Comparison of ENCODE assay signal across 8 cellular contexts in genomic region chr3:5122030-5122740, GRCh38. TPM values are rescaled to one million over a fixed set of nuclear protein-coding genes. Genes with fewer than 3 reads are reported as not detected.
DNase-seq lines count a peak whose midpoint lies in the region; ATAC-seq, FAIRE-seq and TF ChIP-seq lines count a peak whose summit lies in the region.

TSS of gene ARL8B (plus strand) at chr3:5122292. CDS start at chr3:5122466, 174 bp downstream.

- TSS peak; percentile 55 for BruUV-seq in endothelial cell of umbilical vein (replicated peaks; lab: Mats Ljungman, UMichigan)

- peak; percentile 44 for FAIRE-seq in endothelial cell of umbilical vein (lab: Jason Lieb, UNC)

- no peaks in the 10 kb centered on the region for H3K9me1 ChIP-seq in endothelial cell of umbilical vein (replicated peaks; ENCODE audit: control insufficient read depth, extremely low read depth, insufficient read depth, low read length)

- H3K36me3 ChIP-seq in OCI-LY3 (replicated peaks; ENCODE audit: low read depth, low read length) (peaks cover 4% of the 10 kb centered on the region), endothelial cell of umbilical vein (ENCODE audit: control insufficient read depth in 2 of 2, extremely low read depth in 1 of 2, insufficient read depth in 2 of 2, low read length in 2 of 2) (no peaks in the 10 kb centered on the region)

- TF ChIP-seq POLR2A in endothelial cell of umbilical vein (IDR thresholded peaks at IDR 0.05; ENCODE audit: low read depth, low read length), result peak; percentile 80

- H3K79me2 ChIP-seq in OCI-LY3 (ENCODE audit: low read length) (peaks cover 51% of the 10 kb centered on the region), endothelial cell of umbilical vein (ENCODE audit: control insufficient read depth, insufficient read depth, low read length) (peaks cover 50% of the 10 kb centered on the region)

- peak; percentile 98 for ATAC-seq in GM19467 (IDR thresholded peaks at IDR 0.05; ENCODE audit: unreplicated experiment)

- dilution Hi-C loops in endothelial cell of umbilical vein (cut with MboI; ENCODE audit: extremely low pct_ligation_motif_present, low sequenced_read_pairs), result no loop called here

- peak within 1 kb of the TSS; percentile 94 for H2AFZ ChIP-seq in OCI-LY3 (ENCODE audit: low read depth, low read length)
- peak within 1 kb of the TSS; percentile 67 for H2AFZ ChIP-seq in endothelial cell of umbilical vein (ENCODE audit: low read depth, low read length)

- POLR2A ChIA-PET in endothelial cell of umbilical vein (lab: Charles Lee), result no interaction called here

- peak within 1 kb of the TSS; percentile 98 for H3K4me2 ChIP-seq in OCI-LY3 (ENCODE audit: low read length)
- peak within 1 kb of the TSS; percentile 95 for H3K4me2 ChIP-seq in endothelial cell of umbilical vein (ENCODE audit: insufficient read depth, low read length)

- CTCF ChIA-PET in endothelial cell of umbilical vein (lab: Charles Lee), result interaction anchor here (1.0 to 1.9 kb wide), 9 partner anchors 14 to 411 kb away, joined by 3 to 9 read pairs (median 5); no protein-coding TSS in a partner anchor

- intact Hi-C loops in endothelial cell of umbilical vein (cut with micrococcal nuclease), result loop anchor here (1.0 to 5.0 kb wide), 6 partner anchors 65 to 466 kb away; partner anchors contain the start of genes BHLHE40 and EDEM1

- H3K27ac ChIP-seq in OCI-LY3 (ENCODE audit: low read length), result peak within 1 kb of the TSS; percentile 33; the same call in 1 of the 2 replicates
- H3K27ac ChIP-seq in endothelial cell of umbilical vein (ENCODE audit: insufficient read depth, low read depth, low read length), result peak within 1 kb of the TSS; percentile 75

- H3K27me3 ChIP-seq in OCI-LY3 (ENCODE audit: low read depth, low read length), result no peaks in the 10 kb centered on the region
- no peaks in the 10 kb centered on the region for H3K27me3 ChIP-seq in endothelial cell of umbilical vein (ENCODE audit: control insufficient read depth in 2 of 2, insufficient read depth in 2 of 2, low read length in 2 of 2)

- H4K20me1 ChIP-seq in OCI-LY3 (ENCODE audit: insufficient read depth, low read length) (peaks cover 12% of the 10 kb centered on the region), endothelial cell of umbilical vein (replicated peaks; ENCODE audit: control insufficient read depth, extremely low read depth, insufficient read depth, low read length) (peaks cover 4% of the 10 kb centered on the region)

- DNase-seq in Caki2 (ENCODE audit: low read depth) (peak; percentile 75), HPDE6-E6E7 (ENCODE audit: extremely low spot score) (peak; percentile 31), endothelial cell of umbilical vein (ENCODE audit: low read depth, low spot score) (peak; percentile 87), middle frontal gyrus (ENCODE audit: extremely low spot score, low spot score) (peak; percentile 77)
- DNase-seq in activated CD8-positive, alpha-beta memory T cell treated with anti-CD3 and anti-CD28 coated beads, Interleukin-2, amount 50 U/mL, for 48 hours, result peak; percentile 98
- DNase-seq in stimulated activated CD8-positive, alpha-beta memory T cell treated with anti-CD3 and anti-CD28 coated beads, Interleukin-2, amount 100 ng/mL, for 1 hour (ENCODE audit: low read depth in 2 of 2), result peak; percentile 85 to 86

- in situ Hi-C loops in Caki2 (cut with HindIII; ENCODE audit: low pct_unique_long_range_greater_than_20kb, low sequenced_read_pairs), result no loop called here

- H3K4me1 ChIP-seq in OCI-LY3 (ENCODE audit: low read length) (peaks cover 12% of the 10 kb centered on the region), endothelial cell of umbilical vein (ENCODE audit: control insufficient read depth, extremely low read depth, insufficient read depth, low read length) (peaks cover 10% of the 10 kb centered on the region)

- peak within 1 kb of the TSS; percentile 96 for H3K4me3 ChIP-seq in OCI-LY3 (ENCODE audit: low read length)
- H3K4me3 ChIP-seq in endothelial cell of umbilical vein (replicated peaks in 1 of 3; ENCODE audit: insufficient read depth in 1 of 3, low read depth in 1 of 3, low read length in 3 of 3), result peak within 1 kb of the TSS; percentile 61 to 95 (median 79)

- H3K9me3 ChIP-seq in OCI-LY3 (ENCODE audit: insufficient read depth, low read length) (no peaks in the 10 kb centered on the region), endothelial cell of umbilical vein (replicated peaks; ENCODE audit: control insufficient read depth, insufficient read depth, low read length) (no peaks in the 10 kb centered on the region)

- H3K9ac ChIP-seq in OCI-LY3 (ENCODE audit: low read length) (peak within 1 kb of the TSS; percentile 83), endothelial cell of umbilical vein (replicated peaks; ENCODE audit: extremely low read depth, insufficient read depth, low read length) (peak within 1 kb of the TSS; percentile 92)

- peak; percentile 94 for TF ChIP-seq CTCF in OCI-LY3 (IDR thresholded peaks at IDR 0.05; ENCODE audit: low read depth, low read length)
- peak; percentile 93 to 99 for TF ChIP-seq CTCF in endothelial cell of umbilical vein (IDR thresholded peaks at IDR 0.05; ENCODE audit: extremely low read depth in 1 of 2, insufficient read depth in 1 of 2, low read depth in 1 of 2, low read length in 2 of 2)

TF ChIP-seq in endothelial cell of umbilical vein, 7 proteins besides CTCF, POLR2A, EP300 and RAD21:
- TF ChIP-seq FOS (IDR thresholded peaks at IDR 0.05; ENCODE audit: borderline replicate concordance, insufficient read depth, low read length) (no peak), EZH2 (IDR thresholded peaks at IDR 0.05; ENCODE audit: borderline replicate concordance, low read depth, low read length, severe bottlenecking) (no peak), MAX (IDR thresholded peaks at IDR 0.05; ENCODE audit: insufficient read depth, insufficient read length) (no peak), GATA2 (IDR thresholded peaks at IDR 0.05; ENCODE audit: insufficient read depth, insufficient read length, low read depth, low read length) (no peak), JUN (IDR thresholded peaks at IDR 0.05; ENCODE audit: borderline replicate concordance, insufficient read depth, insufficient read length, low read depth) (no peak), MYC (IDR thresholded peaks at IDR 0.05; ENCODE audit: low read depth, low read length) (peak; percentile 11), POLR2AphosphoS5 (IDR thresholded peaks at IDR 0.05; ENCODE audit: insufficient read depth, low read depth, low read length) (peak; percentile 95)

RNA-seq across cellular contexts. Expression of gene ARL8B, which starts in this region (rescaled TPM):
- total RNA-seq in Caki2 (2014; rRNA removed; shearing (Covaris generic); ENCODE audit: low replicate concordance), result 36.5 and 39.9 TPM in 2 replicates
- total RNA-seq in endothelial cell of umbilical vein, result 58.0 and 58.2 TPM in 2 replicates
- polyA plus RNA-seq in endothelial cell of umbilical vein, result 23.2 and 32.1 TPM in 2 replicates
- polyA plus RNA-seq in endothelial cell of umbilical vein (2011; cell fraction: cytosol; rRNA removed), result 33.1 and 35.2 TPM in 2 replicates
- 33.7 and 37.0 TPM in 2 replicates for polyA plus RNA-seq in endothelial cell of umbilical vein (2011; cell fraction: nucleus; rRNA removed)
- 42.1 and 59.3 TPM in 2 replicates for polyA plus RNA-seq in endothelial cell of umbilical vein (2012)
- 17.4 and 24.3 TPM in 2 replicates for polyA minus RNA-seq in endothelial cell of umbilical vein
- polyA minus RNA-seq in endothelial cell of umbilical vein (2011; cell fraction: cytosol; rRNA and poly(A)+ RNA removed), result 11.4 TPM
- 26.9 and 39.3 TPM in 2 replicates for polyA minus RNA-seq in endothelial cell of umbilical vein (2011; cell fraction: nucleus; rRNA and poly(A)+ RNA removed)

Comparison
In these comparisons a context has a peak if more than half of its experiments do, and no peak if none do; other contexts are left out.
1. Peak in every context shown above with its lines: DNase-seq, ATAC-seq, H3K4me3 ChIP-seq and H3K27ac ChIP-seq.
2. DNase-seq: peak in every context shown above with its lines; median percentile 98 in activated CD8-positive, alpha-beta memory T cell treated with anti-CD3 and anti-CD28 coated beads, Interleukin-2, amount 50 U/mL, for 48 hours; 87 in endothelial cell of umbilical vein; 86 in stimulated activated CD8-positive, alpha-beta memory T cell treated with anti-CD3 and anti-CD28 coated beads, Interleukin-2, amount 100 ng/mL, for 1 hour; 77 in middle frontal gyrus; 75 in Caki2; 31 in HPDE6-E6E7.